In genomic region chr12:122966743-122967058, GRCh38 we compare ENCODE assay signal across 8 cellular contexts. TPM values are rescaled to one million over a fixed set of nuclear protein-coding genes. Genes with fewer than 3 reads are reported as not detected.
DNase-seq lines count a peak whose midpoint lies in the region; ATAC-seq and TF ChIP-seq lines count a peak whose summit lies in the region.

No MANE protein-coding gene starts in this region.

- no peak for ATAC-seq in HG02870 (IDR thresholded peaks at IDR 0.05; ENCODE audit: unreplicated experiment)

- H3K4me1 ChIP-seq in liver (ENCODE audit: control insufficient read depth in 4 of 4, insufficient read depth in 4 of 4, low read length in 3 of 4) (peaks cover 3 to 8% (median 6%) of the 10 kb centered on the region in 4 donors), stomach (peaks cover 27 to 61% (median 53%) of the 10 kb centered on the region in 4 donors)

- no peak for TF ChIP-seq POLR2A in stomach (IDR thresholded peaks at IDR 0.05)

- no peak for DNase-seq in T-helper 2 cell treated with Interferon-gamma antibody and Interleukin-4, amounts not matched to agents 5 μg/mL and 100 μg/mL, for 36 hours (ENCODE audit: low spot score)
- DNase-seq in T-helper 2 cell (no peak), stomach (no peak), chondrocyte (ENCODE audit: low spot score) (no peak)
- DNase-seq in activated T-helper 1 cell treated with anti-CD3 and anti-CD28 coated beads, Interleukin-12 subunit alpha, Interleukin-12 subunit beta, Interleukin-2, Interleukin-4 antibody, amounts not matched to agents 30 ng/mL and 10 ng/mL and 1 ng/mL, durations not matched to agents 14 hours and 24 hours and 36 hours (ENCODE audit: low spot score), result no peak
- no peak for DNase-seq in activated CD4-positive, alpha-beta T cell treated with anti-CD3 and anti-CD28 coated beads, Interleukin-2, amount 50 U/mL, for 48 hours

- no peaks in the 10 kb centered on the region for H3K36me3 ChIP-seq in liver (ENCODE audit: control insufficient read depth in 4 of 4, insufficient read depth in 3 of 4, low read depth in 1 of 4, low read length in 3 of 4)
- H3K36me3 ChIP-seq in stomach, result no peaks in the 10 kb centered on the region

- intact Hi-C loops in activated T-helper 1 cell treated with anti-CD3 and anti-CD28 coated beads, Interleukin-12 subunit alpha, Interleukin-12 subunit beta, Interleukin-2, Interleukin-4 antibody, amounts not matched to agents 30 ng/mL and 10 ng/mL and 1 ng/mL, durations not matched to agents 14 hours and 24 hours and 36 hours (cut with micrococcal nuclease), result loop anchor here (1.0 to 10.0 kb wide), 5 partner anchors 8 to 440 kb away; partner anchors contain the start of genes KNTC1, RSRC2 and SBNO1
- intact Hi-C loops in stomach (cut with DNase I; ENCODE audit: low total_unique reads), result no loop called here

- peaks cover 3% of the 10 kb centered on the region for H3K4me1 Mint-ChIP-seq in T-helper 2 cell treated with Interferon-gamma antibody and Interleukin-4, amounts not matched to agents 5 μg/mL and 100 μg/mL, for 36 hours (ENCODE audit: low read depth)
- peaks cover 12% of the 10 kb centered on the region for H3K4me1 Mint-ChIP-seq in activated T-helper 1 cell treated with anti-CD3 and anti-CD28 coated beads, Interleukin-12 subunit alpha, Interleukin-12 subunit beta, Interleukin-2, Interleukin-4 antibody, amounts not matched to agents 30 ng/mL and 10 ng/mL and 1 ng/mL, durations not matched to agents 14 hours and 24 hours and 36 hours (ENCODE audit: low read depth)
- peaks cover 17% of the 10 kb centered on the region for H3K4me1 Mint-ChIP-seq in chondrocyte (ENCODE audit: low read depth)

- no peak for TF ChIP-seq EP300 in stomach (IDR thresholded peaks at IDR 0.05)

- peak; percentile 1 for TF ChIP-seq CTCF in liver (IDR thresholded peaks at IDR 0.05; ENCODE audit: low read depth, low read length, missing input control)
- no peak for TF ChIP-seq CTCF in stomach (IDR thresholded peaks at IDR 0.05)
- no peak for TF ChIP-seq CTCF in chondrocyte (IDR thresholded peaks at IDR 0.05)

- no peak for TF ChIP-seq RAD21 in liver (IDR thresholded peaks at IDR 0.05)

- H3K4me3 ChIP-seq in liver (ENCODE audit: low read depth in 1 of 3, low read length in 3 of 3) (no peak overlapping the region), stomach (peak overlapping the region; percentile 51 to 67 (median 54))

- no peaks in the 10 kb centered on the region for H3K27me3 Mint-ChIP-seq in T-helper 2 cell treated with Interferon-gamma antibody and Interleukin-4, amounts not matched to agents 5 μg/mL and 100 μg/mL, for 36 hours (ENCODE audit: low read depth)
- peaks cover 16% of the 10 kb centered on the region for H3K27me3 Mint-ChIP-seq in activated T-helper 1 cell treated with anti-CD3 and anti-CD28 coated beads, Interleukin-12 subunit alpha, Interleukin-12 subunit beta, Interleukin-2, Interleukin-4 antibody, amounts not matched to agents 30 ng/mL and 10 ng/mL and 1 ng/mL, durations not matched to agents 14 hours and 24 hours and 36 hours (ENCODE audit: insufficient read depth)
- H3K27me3 Mint-ChIP-seq in chondrocyte (ENCODE audit: low read depth), result no peaks in the 10 kb centered on the region

- H3K9ac ChIP-seq in liver (ENCODE audit: low read depth in 1 of 2, low read length in 2 of 2), result no peak overlapping the region

- H3K9me3 Mint-ChIP-seq in T-helper 2 cell treated with Interferon-gamma antibody and Interleukin-4, amounts not matched to agents 5 μg/mL and 100 μg/mL, for 36 hours, result no peaks in the 10 kb centered on the region
- H3K9me3 Mint-ChIP-seq in activated T-helper 1 cell treated with anti-CD3 and anti-CD28 coated beads, Interleukin-12 subunit alpha, Interleukin-12 subunit beta, Interleukin-2, Interleukin-4 antibody, amounts not matched to agents 30 ng/mL and 10 ng/mL and 1 ng/mL, durations not matched to agents 14 hours and 24 hours and 36 hours, result no peaks in the 10 kb centered on the region
- no peaks in the 10 kb centered on the region for H3K9me3 Mint-ChIP-seq in chondrocyte (ENCODE audit: low read depth)

- no peaks in the 10 kb centered on the region for H3K9me3 ChIP-seq in liver (ENCODE audit: control insufficient read depth in 4 of 4, low read length in 3 of 4)
- H3K9me3 ChIP-seq in stomach, result no peaks in the 10 kb centered on the region

- no peaks in the 10 kb centered on the region for H3K36me3 Mint-ChIP-seq in T-helper 2 cell treated with Interferon-gamma antibody and Interleukin-4, amounts not matched to agents 5 μg/mL and 100 μg/mL, for 36 hours (ENCODE audit: low read depth)
- no peaks in the 10 kb centered on the region for H3K36me3 Mint-ChIP-seq in activated T-helper 1 cell treated with anti-CD3 and anti-CD28 coated beads, Interleukin-12 subunit alpha, Interleukin-12 subunit beta, Interleukin-2, Interleukin-4 antibody, amounts not matched to agents 30 ng/mL and 10 ng/mL and 1 ng/mL, durations not matched to agents 14 hours and 24 hours and 36 hours (ENCODE audit: low read depth)
- no peaks in the 10 kb centered on the region for H3K36me3 Mint-ChIP-seq in chondrocyte (ENCODE audit: low read depth)

- H3K27me3 ChIP-seq in liver (ENCODE audit: control insufficient read depth in 4 of 4, insufficient read depth in 4 of 4, low read length in 3 of 4) (no peaks in the 10 kb centered on the region), stomach (no peaks in the 10 kb centered on the region)

- H3K27ac ChIP-seq in liver (ENCODE audit: low read depth in 1 of 2, low read length in 2 of 2) (no peak overlapping the region), stomach (peak overlapping the region in 4 of 5 donors; percentile 38 to 70 (median 62))

- H3K4me3 Mint-ChIP-seq in T-helper 2 cell treated with Interferon-gamma antibody and Interleukin-4, amounts not matched to agents 5 μg/mL and 100 μg/mL, for 36 hours, result no peak overlapping the region
- peak overlapping the region; percentile 37 for H3K4me3 Mint-ChIP-seq in activated T-helper 1 cell treated with anti-CD3 and anti-CD28 coated beads, Interleukin-12 subunit alpha, Interleukin-12 subunit beta, Interleukin-2, Interleukin-4 antibody, amounts not matched to agents 30 ng/mL and 10 ng/mL and 1 ng/mL, durations not matched to agents 14 hours and 24 hours and 36 hours
- H3K4me3 Mint-ChIP-seq in chondrocyte (ENCODE audit: unreplicated experiment), result no peak overlapping the region

- peak overlapping the region; percentile 4 for H3K27ac Mint-ChIP-seq in T-helper 2 cell treated with Interferon-gamma antibody and Interleukin-4, amounts not matched to agents 5 μg/mL and 100 μg/mL, for 36 hours
- H3K27ac Mint-ChIP-seq in activated T-helper 1 cell treated with anti-CD3 and anti-CD28 coated beads, Interleukin-12 subunit alpha, Interleukin-12 subunit beta, Interleukin-2, Interleukin-4 antibody, amounts not matched to agents 30 ng/mL and 10 ng/mL and 1 ng/mL, durations not matched to agents 14 hours and 24 hours and 36 hours, result no peak overlapping the region
- H3K27ac Mint-ChIP-seq in chondrocyte (ENCODE audit: unreplicated experiment), result no peak overlapping the region

- WGBS in liver, result 44% methylated on average over 5 of the region's 5 CpGs
- 17 to 25% (median 21%) methylated on average over 5 of the region's 5 CpGs for WGBS in stomach, 5 donors

TF ChIP-seq in liver, 16 proteins besides CTCF, POLR2A, EP300 and RAD21 (continues in another document):
- TF ChIP-seq HNF4A (conservative IDR thresholded peaks at IDR 0.05) (no peak), YY1 (IDR thresholded peaks at IDR 0.05) (no peak), MAX (IDR thresholded peaks at IDR 0.05) (no peak), EGR1 (IDR thresholded peaks at IDR 0.05; ENCODE audit: low read depth in 2 of 2) (no peak)

RNA-seq across cellular contexts. Expression of gene ABCB9, which starts 0.4 kb away (rescaled TPM):
- total RNA-seq in activated T-helper 1 cell treated with anti-CD3 and anti-CD28 coated beads, Interleukin-12 subunit alpha, Interleukin-12 subunit beta, Interleukin-2, Interleukin-4 antibody, amounts not matched to agents 30 ng/mL and 10 ng/mL and 1 ng/mL, durations not matched to agents 14 hours and 24 hours and 36 hours, result 3.8 and 4.4 TPM in 2 replicates
- total RNA-seq in liver, result 1 to 10 TPM; 1.7 to 3.3 TPM
- polyA plus RNA-seq in liver, result under 1 TPM; 0.29 to 0.90 TPM
- total RNA-seq in stomach, result 10 to 100 TPM in 1 of 5 donors, 1 to 10 TPM in 3, not detected in 1; 1.6 to 29.5 (median 3.6) TPM
- 1 to 10 TPM; 1.2 to 2.5 (median 1.9) TPM for polyA plus RNA-seq in stomach
- 12.9 to 21.6 TPM (median 14.2 TPM) in 3 replicates for total RNA-seq in chondrocyte

RNA-seq across cellular contexts. Expression of gene OGFOD2, which starts 8.3 kb away (rescaled TPM):
- 18.0 and 22.1 TPM in 2 replicates for total RNA-seq in activated T-helper 1 cell treated with anti-CD3 and anti-CD28 coated beads, Interleukin-12 subunit alpha, Interleukin-12 subunit beta, Interleukin-2, Interleukin-4 antibody, amounts not matched to agents 30 ng/mL and 10 ng/mL and 1 ng/mL, durations not matched to agents 14 hours and 24 hours and 36 hours
- total RNA-seq in liver (1 to 10 TPM; 8.0 to 9.2 TPM), stomach (10 to 100 TPM in 2 of 5 donors, 1 to 10 TPM in 3; 1.7 to 29.2 (median 8.9) TPM), chondrocyte (12.0 to 13.7 TPM (median 13.5 TPM) in 3 replicates)
- polyA plus RNA-seq in liver (10 to 100 TPM; 15.4 to 18.6 TPM), stomach (10 to 100 TPM; 16.1 to 27.2 (median 18.9) TPM)

RNA-seq across cellular contexts. Expression of gene ARL6IP4, which starts 13.8 kb away (rescaled TPM):
- total RNA-seq in activated T-helper 1 cell treated with anti-CD3 and anti-CD28 coated beads, Interleukin-12 subunit alpha, Interleukin-12 subunit beta, Interleukin-2, Interleukin-4 antibody, amounts not matched to agents 30 ng/mL and 10 ng/mL and 1 ng/mL, durations not matched to agents 14 hours and 24 hours and 36 hours, result 154 and 155 TPM in 2 replicates
- total RNA-seq in liver, result 10 to 100 TPM; 59.2 to 71.8 TPM
- polyA plus RNA-seq in liver, result 100 to 1,000 TPM; 171 to 187 TPM
- total RNA-seq in stomach, result 100 to 1,000 TPM; 104 to 294 (median 181) TPM
- polyA plus RNA-seq in stomach, result 100 to 1,000 TPM; 321 to 432 (median 386) TPM
- total RNA-seq in chondrocyte, result 145 to 165 TPM (median 146 TPM) in 3 replicates

Comparison
In these comparisons a context has a peak if more than half of its experiments do, and no peak if none do; other contexts are left out.
1. H3K27ac ChIP-seq: peak in stomach (4 of 5); none in liver (0 of 2).
2. H3K4me3 ChIP-seq: peak in stomach (4 of 4); none in liver (0 of 3).